Comparison of ENCODE assay signal across 19 cellular contexts in genomic region chr11:71265559-71266092, GRCh38. TPM values are rescaled to one million over a fixed set of nuclear protein-coding genes. Genes with fewer than 3 reads are reported as not detected.
"Had no signal": no experiment of that assay in that cellular context is flagged by ENCODE, and none has a peak within 500 bp of the region (broad histone marks: within the 10 kb centered on the region; RNA-seq: fewer than 3 reads in every experiment).

No MANE protein-coding gene starts in this region.

- H3K27ac Mint-ChIP-seq: activated CD4-positive, alpha-beta memory T cell treated with anti-CD3 and anti-CD28 coated beads, Interleukin-2, amount 10 ng/mL, durations not matched to agents 7 days and 5 days; activated naive CD4-positive, alpha-beta T cell treated with anti-CD3 and anti-CD28 coated beads, Interleukin-2, amount 50 U/mL, for 72 hours; activated T-cell treated with anti-CD3 and anti-CD28 coated beads, Interleukin-2, amount 50 U/mL, for 72 hours; brain; immature natural killer cell; nephron progenitor cell; stimulated activated naive B cell treated with anti-CD40 and anti-IgM and Interleukin-4, amounts not matched to agents 10 μg/mL and 1 μg/mL and 100 μg/mL, for 72 hours had no signal

- H3K4me3 Mint-ChIP-seq: activated CD4-positive, alpha-beta memory T cell treated with anti-CD3 and anti-CD28 coated beads, Interleukin-2, amount 10 ng/mL, durations not matched to agents 7 days and 5 days; activated T-cell treated with anti-CD3 and anti-CD28 coated beads, Interleukin-2, amount 50 U/mL, for 72 hours; brain; immature natural killer cell; nephron progenitor cell; stimulated activated naive B cell treated with anti-CD40 and anti-IgM and Interleukin-4, amounts not matched to agents 10 μg/mL and 1 μg/mL and 100 μg/mL, for 72 hours had no signal

- H3K27me3 Mint-ChIP-seq: activated CD4-positive, alpha-beta memory T cell treated with anti-CD3 and anti-CD28 coated beads, Interleukin-2, amount 10 ng/mL, durations not matched to agents 7 days and 5 days had no signal

- DNase-seq: activated CD4-positive, alpha-beta memory T cell treated with anti-CD3 and anti-CD28 coated beads, Interleukin-2, amount 10 ng/mL, durations not matched to agents 7 days and 5 days; activated CD4-positive, alpha-beta T cell treated with anti-CD3 and anti-CD28 coated beads for 48 hours; activated gamma-delta T cell treated with Interleukin-2 at 50 U/mL for 16 hours; activated T-cell treated with anti-CD3 and anti-CD28 coated beads, Interleukin-2, amount 50 U/mL, for 72 hours; aorta; central memory CD4-positive, alpha-beta T cell; dermis blood vessel endothelial cell; effector CD8-positive, alpha-beta T cell; immature natural killer cell; left ventricle myocardium superior; nephron progenitor cell; nucleus accumbens; stimulated activated CD4-positive, alpha-beta T cell treated with anti-CD3 and anti-CD28 coated beads, Interleukin-2, amount 100 ng/mL, for 48 hours; stimulated activated CD8-positive, alpha-beta memory T cell treated with anti-CD3 and anti-CD28 coated beads, Interleukin-4, amount 100 ng/mL, for 48 hours; stimulated activated naive B cell treated with anti-CD40 and anti-IgM and Interleukin-4, amounts not matched to agents 10 μg/mL and 1 μg/mL and 100 μg/mL, for 72 hours had no signal

- H3K4me1 Mint-ChIP-seq: activated CD4-positive, alpha-beta memory T cell treated with anti-CD3 and anti-CD28 coated beads, Interleukin-2, amount 10 ng/mL, durations not matched to agents 7 days and 5 days; immature natural killer cell had no signal

- H3K9me3 Mint-ChIP-seq: activated CD4-positive, alpha-beta memory T cell treated with anti-CD3 and anti-CD28 coated beads, Interleukin-2, amount 10 ng/mL, durations not matched to agents 7 days and 5 days; activated naive CD4-positive, alpha-beta T cell treated with anti-CD3 and anti-CD28 coated beads, Interleukin-2, amount 50 U/mL, for 72 hours; activated T-cell treated with anti-CD3 and anti-CD28 coated beads, Interleukin-2, amount 50 U/mL, for 72 hours; immature natural killer cell; nephron progenitor cell; stimulated activated naive B cell treated with anti-CD40 and anti-IgM and Interleukin-4, amounts not matched to agents 10 μg/mL and 1 μg/mL and 100 μg/mL, for 72 hours had no signal

- H3K27ac ChIP-seq: foreskin keratinocyte had no signal

- H3K27me3 ChIP-seq: foreskin keratinocyte had no signal

- H3K36me3 Mint-ChIP-seq: activated naive CD4-positive, alpha-beta T cell treated with anti-CD3 and anti-CD28 coated beads, Interleukin-2, amount 50 U/mL, for 72 hours; brain; immature natural killer cell; stimulated activated naive B cell treated with anti-CD40 and anti-IgM and Interleukin-4, amounts not matched to agents 10 μg/mL and 1 μg/mL and 100 μg/mL, for 72 hours had no signal

- H3K4me1 ChIP-seq: foreskin keratinocyte had no signal

RNA-seq across cellular contexts. Expression of gene SHANK2, which starts 13.2 kb away (rescaled TPM):
- total RNA-seq: activated CD4-positive, alpha-beta memory T cell treated with anti-CD3 and anti-CD28 coated beads, Interleukin-2, amount 10 ng/mL, durations not matched to agents 7 days and 5 days; activated naive CD4-positive, alpha-beta T cell treated with anti-CD3 and anti-CD28 coated beads, Interleukin-2, amount 50 U/mL, for 72 hours; T-helper 2 cell treated with Interferon-gamma antibody and Interleukin-4, amounts not matched to agents 100 ng/mL and 5 ng/mL, for 36 hours had no signal
